ENCODE assay signal across 8 cellular contexts in genomic region chr10:114900658-114901057, GRCh38.
"Had no signal": no experiment of that assay in that cellular context is flagged by ENCODE, and none has a peak within 500 bp of the region (broad histone marks: within the 10 kb centered on the region; RNA-seq: fewer than 3 reads in every experiment).

No MANE protein-coding gene starts in this region.

- H3K27ac Mint-ChIP-seq: GM23338, HFFc6 had no signal

- ATAC-seq: GM23338, HCT116 had no signal

- H3K9me3 Mint-ChIP-seq: HFFc6 had no signal

- H3K36me3 ChIP-seq: HAP-1 had no signal

- H3K9me3 ChIP-seq: HAP-1 had no signal

- DNase-seq: GM23248, GOT3, H7, HCEC 1CT, HFFc6 had no signal

- H2AFZ ChIP-seq: GM23248, GM23338 had no signal

- H3K4me2 ChIP-seq: GM23338 had no signal

- H3K4me3 ChIP-seq: GM23248, GM23338, HAP-1 had no signal

- H3K27ac ChIP-seq: GM23248 had no signal

- H3K9ac ChIP-seq: GM23248 had no signal

- H3K4me3 Mint-ChIP-seq: GM23338, HFFc6 had no signal
